In the genomic region with DNA sequence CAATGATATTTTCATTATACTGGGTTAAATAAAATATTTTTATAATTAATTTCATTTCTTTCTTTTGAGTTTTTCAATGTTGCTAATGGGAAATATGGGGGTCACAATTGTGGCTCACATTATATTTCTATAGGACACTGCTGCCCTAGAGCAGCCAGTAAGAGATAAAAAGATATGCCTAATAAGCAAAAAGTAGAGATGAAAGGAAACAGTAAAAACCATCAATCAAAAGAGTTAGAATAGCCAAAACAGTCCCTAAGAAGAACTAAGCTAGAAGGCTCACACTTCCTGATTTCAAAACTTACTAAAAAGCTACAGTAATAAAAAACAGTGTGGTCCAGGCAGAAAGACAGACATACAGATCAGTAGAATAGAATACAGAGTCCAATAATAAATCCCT, we compare ENCODE assay signal across 32 cellular contexts.
"Had no signal": no experiment of that assay in that cellular context is flagged by ENCODE, and none has a peak within 500 bp of the region (broad histone marks: within the 10 kb centered on the region; RNA-seq: fewer than 3 reads in every experiment).

No MANE protein-coding gene starts in this region.

- H3K36me3 Mint-ChIP-seq: brain, naive B cell had no signal

- H3K27ac ChIP-seq: ascending aorta, cardiac muscle cell, coronary artery, gastrocnemius medialis, left ventricle myocardium inferior, parathyroid adenoma, spleen, suprapubic skin, tibial artery, upper lobe of right lung, VCaP had no signal

- H2AFZ ChIP-seq: hepatocyte, parathyroid adenoma had no signal

- H3K36me3 ChIP-seq: ascending aorta, cardiac muscle cell, gastrocnemius medialis, left ventricle myocardium inferior, spleen, suprapubic skin, tibial artery, upper lobe of right lung had no signal

- H3K27me3 ChIP-seq: ascending aorta, cardiac muscle cell, gastrocnemius medialis, hepatocyte, spleen, suprapubic skin, tibial artery, upper lobe of right lung had no signal

- ATAC-seq: effector memory CD8-positive, alpha-beta T cell; gastrocnemius medialis; right cardiac atrium; upper lobe of right lung had no signal

- H3K9ac ChIP-seq: parathyroid adenoma had no signal

- H3K9me3 ChIP-seq: ascending aorta, gastrocnemius medialis, left ventricle myocardium inferior, spleen, suprapubic skin, tibial artery, upper lobe of right lung had no signal

- H3K4me2 ChIP-seq: hepatocyte had no signal

- H3K4me3 Mint-ChIP-seq: activated naive CD4-positive, alpha-beta T cell treated with anti-CD3 and anti-CD28 coated beads for 36 hours; activated naive CD8-positive, alpha-beta T cell treated with anti-CD3 and anti-CD28 coated beads, Interleukin-2, amount 10 ng/mL, durations not matched to agents 7 days and 5 days; brain; effector memory CD8-positive, alpha-beta T cell; naive B cell; neural crest cell had no signal

- DNase-seq: activated CD4-positive, alpha-beta T cell treated with anti-CD3 and anti-CD28 coated beads for 4 hours; activated CD4-positive, alpha-beta T cell treated with anti-CD3 and anti-CD28 coated beads, Interleukin-2, amount 50 U/mL, for 4 hours; activated effector memory CD4-positive, alpha-beta T cell treated with Interleukin-2 at 50 U/mL for 16 hours; activated naive CD4-positive, alpha-beta T cell treated with anti-CD3 and anti-CD28 coated beads for 36 hours; activated naive CD8-positive, alpha-beta T cell treated with anti-CD3 and anti-CD28 coated beads, Interleukin-2, amount 10 ng/mL, durations not matched to agents 7 days and 5 days; activated T-cell treated with anti-CD3 and anti-CD28 coated beads for 4 hours; cerebellar nuclear complex; effector memory CD8-positive, alpha-beta T cell; erythroblast; gastrocnemius medialis; glutamatergic neuron; islet precursor cell; left ventricle myocardium inferior; mesendoderm; naive B cell; nucleus accumbens; right cardiac atrium; spleen; stimulated activated naive CD4-positive, alpha-beta T cell; T-helper 2 cell; tibial artery; upper lobe of right lung had no signal

- H3K4me3 ChIP-seq: ascending aorta, cardiac muscle cell, coronary artery, gastrocnemius medialis, hepatocyte, left ventricle myocardium inferior, lung, spleen, suprapubic skin, tibial artery, upper lobe of right lung had no signal

- H3K27ac Mint-ChIP-seq: activated naive CD4-positive, alpha-beta T cell treated with anti-CD3 and anti-CD28 coated beads for 36 hours; brain; effector memory CD8-positive, alpha-beta T cell; naive B cell had no signal

- H3K9me3 Mint-ChIP-seq: activated naive CD4-positive, alpha-beta T cell treated with anti-CD3 and anti-CD28 coated beads for 36 hours; activated naive CD8-positive, alpha-beta T cell treated with anti-CD3 and anti-CD28 coated beads, Interleukin-2, amount 10 ng/mL, durations not matched to agents 7 days and 5 days; brain; effector memory CD8-positive, alpha-beta T cell; naive B cell; neural crest cell had no signal

- H3K79me2 ChIP-seq: parathyroid adenoma had no signal

- H3K27me3 Mint-ChIP-seq: brain; effector memory CD8-positive, alpha-beta T cell; naive B cell had no signal

- H3K4me1 ChIP-seq: ascending aorta, gastrocnemius medialis, spleen, suprapubic skin, tibial artery, upper lobe of right lung had no signal
